1 cellular context compared by ENCODE assay signal in the genomic region with DNA sequence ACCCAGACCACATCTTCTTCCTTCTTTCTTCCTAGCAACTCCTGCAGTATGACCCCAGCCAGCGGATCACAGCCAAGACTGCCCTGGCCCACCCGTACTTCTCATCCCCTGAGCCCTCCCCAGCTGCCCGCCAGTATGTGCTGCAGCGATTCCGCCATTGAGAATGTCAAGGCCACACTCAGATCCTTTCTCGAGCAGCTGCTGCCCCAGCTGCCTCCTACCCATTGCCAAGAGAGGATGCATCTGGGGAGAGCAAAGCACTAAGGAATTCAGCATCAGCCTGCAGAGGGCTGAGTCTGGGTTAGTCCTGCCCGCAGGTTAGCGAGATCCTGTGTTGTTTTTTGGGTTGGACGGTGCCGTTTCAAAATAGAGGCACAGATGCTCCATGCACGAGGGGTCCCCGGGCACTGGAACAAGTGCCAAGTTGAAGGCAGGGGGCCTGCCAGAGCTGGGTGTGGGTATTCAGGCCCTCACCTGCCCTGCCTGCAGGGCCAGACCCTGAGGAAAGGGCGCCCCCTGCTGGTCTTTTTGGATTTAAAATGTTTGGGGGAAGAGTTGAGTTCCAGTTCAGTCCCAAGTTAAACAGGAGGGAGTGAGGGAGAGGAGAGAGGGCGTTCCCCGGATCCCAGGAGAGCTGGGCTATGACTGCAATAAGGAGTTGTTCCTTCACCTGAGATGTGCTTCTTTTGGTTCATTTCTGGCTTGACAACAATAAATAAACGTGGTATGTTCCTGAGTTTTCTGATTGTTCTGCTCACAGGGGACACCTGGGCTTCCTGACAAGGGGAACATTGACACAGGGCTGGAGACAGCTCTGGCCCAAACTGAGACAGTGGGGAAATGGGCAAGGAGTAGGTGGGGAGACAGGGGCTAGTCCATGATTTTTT.
TF ChIP-seq lines count a peak whose summit lies in the region.

No MANE protein-coding gene starts in this region.

TF ChIP-seq in K562, 482 proteins besides CTCF, POLR2A, EP300 and RAD21 (continues in another document):
- TF ChIP-seq STAG1 (CRISPR knock-in tag; IDR thresholded peaks at IDR 0.05; ENCODE audit: borderline replicate concordance) = peak; percentile 81; the same call in 1 of the 2 replicates
- no peak for TF ChIP-seq ZNF398 (CRISPR knock-in tag; IDR thresholded peaks at IDR 0.05)
- TF ChIP-seq ZBTB26 (CRISPR knock-in tag; IDR thresholded peaks at IDR 0.05) = no peak
- TF ChIP-seq ZNF699 (CRISPR knock-in tag; IDR thresholded peaks at IDR 0.05; ENCODE audit: insufficient replicate concordance) = no peak
- TF ChIP-seq E2F1 (CRISPR knock-in tag; IDR thresholded peaks at IDR 0.05) = 0 out of 2 replicates have a peak, but pooled peaks have one; percentile 39
- TF ChIP-seq CC2D1A (IDR thresholded peaks at IDR 0.05) = peak; percentile 87
- 0 out of 2 replicates have a peak, but pooled peaks have one; percentile 35 for TF ChIP-seq ETV5 (CRISPR knock-in tag; IDR thresholded peaks at IDR 0.05; ENCODE audit: low read depth)
- TF ChIP-seq SREBF1 (IDR thresholded peaks at IDR 0.05; ENCODE audit: borderline replicate concordance, low read depth, low read length) = no peak
- TF ChIP-seq ZBTB33 (CRISPR knock-in tag; IDR thresholded peaks at IDR 0.05) = no peak
- 0 out of 2 replicates have a peak, but pooled peaks have one; percentile 17 for TF ChIP-seq JUND (IDR thresholded peaks at IDR 0.05; ENCODE audit: borderline replicate concordance, low read depth, low read length)
- no peak; the same call in 2 of the 3 replicates for TF ChIP-seq JUND (tag; IDR thresholded peaks at IDR 0.05; ENCODE audit: borderline replicate concordance, low read depth, low read length)
- TF ChIP-seq TAF7 (tag; IDR thresholded peaks at IDR 0.05) = no peak
- TF ChIP-seq, protein P1, sequence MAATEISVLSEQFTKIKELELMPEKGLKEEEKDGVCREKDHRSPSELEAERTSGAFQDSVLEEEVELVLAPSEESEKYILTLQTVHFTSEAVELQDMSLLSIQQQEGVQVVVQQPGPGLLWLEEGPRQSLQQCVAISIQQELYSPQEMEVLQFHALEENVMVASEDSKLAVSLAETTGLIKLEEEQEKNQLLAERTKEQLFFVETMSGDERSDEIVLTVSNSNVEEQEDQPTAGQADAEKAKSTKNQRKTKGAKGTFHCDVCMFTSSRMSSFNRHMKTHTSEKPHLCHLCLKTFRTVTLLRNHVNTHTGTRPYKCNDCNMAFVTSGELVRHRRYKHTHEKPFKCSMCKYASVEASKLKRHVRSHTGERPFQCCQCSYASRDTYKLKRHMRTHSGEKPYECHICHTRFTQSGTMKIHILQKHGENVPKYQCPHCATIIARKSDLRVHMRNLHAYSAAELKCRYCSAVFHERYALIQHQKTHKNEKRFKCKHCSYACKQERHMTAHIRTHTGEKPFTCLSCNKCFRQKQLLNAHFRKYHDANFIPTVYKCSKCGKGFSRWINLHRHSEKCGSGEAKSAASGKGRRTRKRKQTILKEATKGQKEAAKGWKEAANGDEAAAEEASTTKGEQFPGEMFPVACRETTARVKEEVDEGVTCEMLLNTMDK (IDR thresholded peaks at IDR 0.05; ENCODE audit: borderline replicate concordance, insufficient read depth, low read depth, low read length, poor library complexity, severe bottlenecking) = peak; percentile 64
- no peak for TF ChIP-seq ESRRA (IDR thresholded peaks at IDR 0.05; ENCODE audit: borderline replicate concordance, low read depth)
- TF ChIP-seq CBX2 (IDR thresholded peaks at IDR 0.05; ENCODE audit: insufficient read depth, low read length, poor library complexity, severe bottlenecking) = no peak
- no peak for TF ChIP-seq DLX4 (CRISPR knock-in tag; IDR thresholded peaks at IDR 0.05)
- TF ChIP-seq, protein P2, sequence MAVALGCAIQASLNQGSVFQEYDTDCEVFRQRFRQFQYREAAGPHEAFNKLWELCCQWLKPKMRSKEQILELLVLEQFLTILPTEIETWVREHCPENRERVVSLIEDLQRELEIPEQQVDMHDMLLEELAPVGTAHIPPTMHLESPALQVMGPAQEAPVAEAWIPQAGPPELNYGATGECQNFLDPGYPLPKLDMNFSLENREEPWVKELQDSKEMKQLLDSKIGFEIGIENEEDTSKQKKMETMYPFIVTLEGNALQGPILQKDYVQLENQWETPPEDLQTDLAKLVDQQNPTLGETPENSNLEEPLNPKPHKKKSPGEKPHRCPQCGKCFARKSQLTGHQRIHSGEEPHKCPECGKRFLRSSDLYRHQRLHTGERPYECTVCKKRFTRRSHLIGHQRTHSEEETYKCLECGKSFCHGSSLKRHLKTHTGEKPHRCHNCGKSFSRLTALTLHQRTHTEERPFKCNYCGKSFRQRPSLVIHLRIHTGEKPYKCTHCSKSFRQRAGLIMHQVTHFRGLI (CRISPR knock-in tag; IDR thresholded peaks at IDR 0.05) = no peak
- TF ChIP-seq, protein P3, sequence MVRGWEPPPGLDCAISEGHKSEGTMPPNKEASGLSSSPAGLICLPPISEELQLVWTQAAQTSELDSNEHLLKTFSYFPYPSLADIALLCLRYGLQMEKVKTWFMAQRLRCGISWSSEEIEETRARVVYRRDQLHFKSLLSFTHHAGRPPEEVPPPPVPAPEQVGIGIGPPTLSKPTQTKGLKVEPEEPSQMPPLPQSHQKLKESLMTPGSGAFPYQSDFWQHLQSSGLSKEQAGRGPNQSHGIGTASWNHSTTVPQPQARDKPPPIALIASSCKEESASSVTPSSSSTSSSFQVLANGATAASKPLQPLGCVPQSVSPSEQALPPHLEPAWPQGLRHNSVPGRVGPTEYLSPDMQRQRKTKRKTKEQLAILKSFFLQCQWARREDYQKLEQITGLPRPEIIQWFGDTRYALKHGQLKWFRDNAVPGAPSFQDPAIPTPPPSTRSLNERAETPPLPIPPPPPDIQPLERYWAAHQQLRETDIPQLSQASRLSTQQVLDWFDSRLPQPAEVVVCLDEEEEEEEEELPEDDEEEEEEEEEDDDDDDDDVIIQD (CRISPR knock-in tag; IDR thresholded peaks at IDR 0.05) = no peak
- peak; percentile 28; the same call in 1 of the 2 replicates for TF ChIP-seq MYC (IDR thresholded peaks at IDR 0.05; ENCODE audit: low read depth, low read length)
- no peak for TF ChIP-seq MYC (CRISPR knock-in tag; IDR thresholded peaks at IDR 0.05; ENCODE audit: borderline replicate concordance, low read depth)
- TF ChIP-seq ZNF561 (CRISPR knock-in tag; conservative IDR thresholded peaks at IDR 0.05) = no peak
- TF ChIP-seq TFAP4 (CRISPR knock-in tag; IDR thresholded peaks at IDR 0.05; ENCODE audit: borderline replicate concordance) = peak; percentile 21; the same call in 1 of the 2 replicates
- TF ChIP-seq, protein P4, sequence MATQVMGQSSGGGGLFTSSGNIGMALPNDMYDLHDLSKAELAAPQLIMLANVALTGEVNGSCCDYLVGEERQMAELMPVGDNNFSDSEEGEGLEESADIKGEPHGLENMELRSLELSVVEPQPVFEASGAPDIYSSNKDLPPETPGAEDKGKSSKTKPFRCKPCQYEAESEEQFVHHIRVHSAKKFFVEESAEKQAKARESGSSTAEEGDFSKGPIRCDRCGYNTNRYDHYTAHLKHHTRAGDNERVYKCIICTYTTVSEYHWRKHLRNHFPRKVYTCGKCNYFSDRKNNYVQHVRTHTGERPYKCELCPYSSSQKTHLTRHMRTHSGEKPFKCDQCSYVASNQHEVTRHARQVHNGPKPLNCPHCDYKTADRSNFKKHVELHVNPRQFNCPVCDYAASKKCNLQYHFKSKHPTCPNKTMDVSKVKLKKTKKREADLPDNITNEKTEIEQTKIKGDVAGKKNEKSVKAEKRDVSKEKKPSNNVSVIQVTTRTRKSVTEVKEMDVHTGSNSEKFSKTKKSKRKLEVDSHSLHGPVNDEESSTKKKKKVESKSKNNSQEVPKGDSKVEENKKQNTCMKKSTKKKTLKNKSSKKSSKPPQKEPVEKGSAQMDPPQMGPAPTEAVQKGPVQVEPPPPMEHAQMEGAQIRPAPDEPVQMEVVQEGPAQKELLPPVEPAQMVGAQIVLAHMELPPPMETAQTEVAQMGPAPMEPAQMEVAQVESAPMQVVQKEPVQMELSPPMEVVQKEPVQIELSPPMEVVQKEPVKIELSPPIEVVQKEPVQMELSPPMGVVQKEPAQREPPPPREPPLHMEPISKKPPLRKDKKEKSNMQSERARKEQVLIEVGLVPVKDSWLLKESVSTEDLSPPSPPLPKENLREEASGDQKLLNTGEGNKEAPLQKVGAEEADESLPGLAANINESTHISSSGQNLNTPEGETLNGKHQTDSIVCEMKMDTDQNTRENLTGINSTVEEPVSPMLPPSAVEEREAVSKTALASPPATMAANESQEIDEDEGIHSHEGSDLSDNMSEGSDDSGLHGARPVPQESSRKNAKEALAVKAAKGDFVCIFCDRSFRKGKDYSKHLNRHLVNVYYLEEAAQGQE (CRISPR knock-in tag; IDR thresholded peaks at IDR 0.05; ENCODE audit: low read depth) = no peak
- TF ChIP-seq RBBP5 (IDR thresholded peaks at IDR 0.05; ENCODE audit: borderline replicate concordance, insufficient read depth, low read length, poor library complexity, severe bottlenecking) = no peak
- TF ChIP-seq HEY1 (CRISPR knock-in tag; IDR thresholded peaks at IDR 0.05; ENCODE audit: borderline replicate concordance) = no peak
- no peak for TF ChIP-seq PHF21A (IDR thresholded peaks at IDR 0.05; ENCODE audit: borderline replicate concordance, low read depth)
- 0 out of 2 replicates have a peak, but pooled peaks have one; percentile 18 for TF ChIP-seq TARDBP (IDR thresholded peaks at IDR 0.05)
- TF ChIP-seq SRSF7 (optimal IDR thresholded peaks at IDR 0.05; ENCODE audit: low read depth, low read length) = no peak
- TF ChIP-seq MBD1 (CRISPR knock-in tag; IDR thresholded peaks at IDR 0.05) = no peak
